1 cellular context compared by ENCODE assay signal in the genomic region with DNA sequence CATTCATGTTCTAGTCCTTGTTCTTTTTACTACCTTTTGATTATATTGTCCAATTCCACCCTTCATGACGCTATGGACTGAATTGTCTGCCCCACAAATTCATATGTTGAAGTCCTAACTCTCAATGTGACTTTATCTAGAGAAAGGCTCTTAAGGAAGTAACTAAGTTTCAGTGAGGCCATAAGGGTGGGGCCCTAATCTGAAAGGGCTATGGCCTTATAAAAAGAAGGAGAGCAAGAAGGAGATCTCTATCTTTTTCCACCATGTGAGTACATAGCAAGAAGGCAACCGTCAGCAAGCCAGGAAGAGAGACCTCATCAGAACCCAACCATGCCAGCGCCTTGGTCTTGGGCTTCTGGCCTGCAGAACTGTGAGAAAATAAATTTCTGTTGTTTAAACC.
TF ChIP-seq lines count a peak whose summit lies in the region.

No MANE protein-coding gene starts in this region.

TF ChIP-seq in HepG2, 621 proteins besides CTCF, POLR2A, EP300 and RAD21 (continued from another document):
- TF ChIP-seq ZSCAN5A (CRISPR knock-in tag; IDR thresholded peaks at IDR 0.05; ENCODE audit: borderline replicate concordance) (no peak), POLR2AphosphoS5 (IDR thresholded peaks at IDR 0.05; ENCODE audit: low read depth, low read length) (no peak), ZBTB42 (CRISPR knock-in tag; IDR thresholded peaks at IDR 0.05) (no peak), ZNF562 (CRISPR knock-in tag; IDR thresholded peaks at IDR 0.05; ENCODE audit: borderline replicate concordance) (no peak), SNAPC4 (CRISPR knock-in tag; IDR thresholded peaks at IDR 0.05) (no peak), MBD4 (IDR thresholded peaks at IDR 0.05; ENCODE audit: borderline replicate concordance, low read length) (no peak), SRSF4 (IDR thresholded peaks at IDR 0.05; ENCODE audit: low read depth, low read length, poor library complexity, severe bottlenecking) (no peak), PAXIP1 (CRISPR knock-in tag; conservative IDR thresholded peaks at IDR 0.05) (no peak), HNRNPUL1 (IDR thresholded peaks at IDR 0.05; ENCODE audit: low read depth, low read length) (no peak), RFX5 (IDR thresholded peaks at IDR 0.05; ENCODE audit: low read depth, low read length) (no peak)
TF ChIP-seq in HepG2: peak in this region for 0.
